23 cellular contexts compared by ENCODE assay signal in genomic region chr3:50314342-50314741, GRCh38. TPM values are rescaled to one million over a fixed set of nuclear protein-coding genes. Genes with fewer than 3 reads are reported as not detected.
DNase-seq lines count a peak whose midpoint lies in the region; ATAC-seq and TF ChIP-seq lines count a peak whose summit lies in the region.
"Had no signal": no experiment of that assay in that cellular context is flagged by ENCODE, and none has a peak within 500 bp of the region (broad histone marks: within the 10 kb centered on the region; RNA-seq: fewer than 3 reads in every experiment).

No MANE protein-coding gene starts in this region.

- no peak overlapping the region for H4K8ac ChIP-seq in H9 (replicated peaks; ENCODE audit: insufficient read length, low read depth, low read length)

- H3K27ac ChIP-seq in H9 (ENCODE audit: insufficient read length, low read depth, low read length): no peak overlapping the region
- H3K27ac ChIP-seq in lower lobe of right lung: peak overlapping the region; percentile 67
- H3K27ac ChIP-seq in smooth muscle cell (ENCODE audit: low read depth): no peak overlapping the region
- H3K27ac ChIP-seq: ovary, tibial nerve, WERI-Rb-1 had no signal

- no peaks in the 10 kb centered on the region for H3K23me2 ChIP-seq in H9 (ENCODE audit: insufficient read length, low read depth, low read length, poor library complexity, severe bottlenecking)

- no peak overlapping the region for H3K56ac ChIP-seq in H9 (ENCODE audit: insufficient read length, low read depth, low read length)

- H3K4me1 ChIP-seq in H9 (ENCODE audit: insufficient read depth, low read length) (no peaks in the 10 kb centered on the region), lower lobe of right lung (peaks cover 61% of the 10 kb centered on the region), smooth muscle cell (ENCODE audit: low read depth) (no peaks in the 10 kb centered on the region)

- no peak overlapping the region for H3K4ac ChIP-seq in H9 (ENCODE audit: low read depth, low read length)

- H3K18ac ChIP-seq in H9 (ENCODE audit: insufficient read length, low read depth, low read length): no peak overlapping the region

- H3K9ac ChIP-seq in H9 (ENCODE audit: extremely low read depth, insufficient read length, low read length) (no peak overlapping the region), smooth muscle cell (ENCODE audit: low read depth) (no peak overlapping the region)

- no peak overlapping the region for H4K91ac ChIP-seq in H9 (ENCODE audit: insufficient read length, low read depth, low read length)

- no peak overlapping the region for H2BK120ac ChIP-seq in H9 (ENCODE audit: low read depth, low read length, poor library complexity, severe bottlenecking)

- CTCF ChIA-PET in WTC11 (lab: Charles Lee): no interaction called here

- H3K36me3 Mint-ChIP-seq in H9 (ENCODE audit: insufficient read depth in 1 of 3, low read depth in 3 of 3) (peaks cover 48 to 58% (median 56%) of the 10 kb centered on the region in 3 experiments), WTC11 (peaks cover 47% of the 10 kb centered on the region)
- peaks cover 8% of the 10 kb centered on the region for H3K36me3 Mint-ChIP-seq in stimulated activated memory B cell treated with anti-CD40 and anti-IgM and Interleukin-4, amounts not matched to agents 10 μg/mL and 1 μg/mL and 100 μg/mL, for 72 hours

- H2AFZ ChIP-seq in H9 (ENCODE audit: low read length): no peak overlapping the region
- no peak overlapping the region for H2AFZ ChIP-seq in smooth muscle cell (ENCODE audit: low read depth)

- H3K27me3 ChIP-seq in H9 (ENCODE audit: insufficient read depth, low read length): no peaks in the 10 kb centered on the region
- no peaks in the 10 kb centered on the region for H3K27me3 ChIP-seq in lower lobe of right lung (ENCODE audit: low read depth)
- no peaks in the 10 kb centered on the region for H3K27me3 ChIP-seq in smooth muscle cell (ENCODE audit: low read depth)
- H3K27me3 ChIP-seq: ovary, tibial nerve had no signal

- WGBS in H9 (ENCODE audit: extremely low coverage, insufficient read length, low lambda C conversion rate): no CpG with 5 or more reads among the region's 3 CpGs
- WGBS in smooth muscle cell (ENCODE audit: low lambda C conversion rate): 98% methylated on average over 3 of the region's 3 CpGs

- POLR2A ChIA-PET in WTC11 (lab: Charles Lee): interaction anchor here (0.6 kb wide), 1 partner anchor 22 kb away, joined by 3 read pairs; the partner anchor contains the start of gene IFRD2

- peaks cover 37% of the 10 kb centered on the region for H3K36me3 ChIP-seq in lower lobe of right lung
- peaks cover 5% of the 10 kb centered on the region for H3K36me3 ChIP-seq in smooth muscle cell (ENCODE audit: low read depth)
- H3K36me3 ChIP-seq: ovary had no signal

- H2AK5ac ChIP-seq in H9 (ENCODE audit: insufficient read length, low read length): no peak overlapping the region

- H3K9me3 Mint-ChIP-seq in H9: peaks cover 14 to 17% of the 10 kb centered on the region in 2 experiments
- peaks cover 13% of the 10 kb centered on the region for H3K9me3 Mint-ChIP-seq in WTC11
- no peaks in the 10 kb centered on the region for H3K9me3 Mint-ChIP-seq in stimulated activated memory B cell treated with anti-CD40 and anti-IgM and Interleukin-4, amounts not matched to agents 10 μg/mL and 1 μg/mL and 100 μg/mL, for 72 hours
- H3K9me3 Mint-ChIP-seq: activated CD4-positive, alpha-beta memory T cell treated with anti-CD3 and anti-CD28 coated beads for 36 hours; stimulated activated effector memory CD8-positive, alpha-beta T cell treated with anti-CD3 and anti-CD28 coated beads, Interleukin-12 subunit alpha, Interleukin-12 subunit beta, amount 100 ng/mL, for 72 hours had no signal

- H2BK12ac ChIP-seq in H9 (ENCODE audit: insufficient read length, low read depth, low read length): no peak overlapping the region

- H3K79me1 ChIP-seq in H9 (ENCODE audit: insufficient read depth, low read depth, low read length, poor library complexity, severe bottlenecking): no peaks in the 10 kb centered on the region

- H3K27ac Mint-ChIP-seq in H9 (peak overlapping the region in 2 of 3 experiments; percentile 35 to 42; a peak in 3 of 7 replicates), WTC11 (peak overlapping the region; percentile 45; the same call in 1 of the 2 replicates)
- peak overlapping the region; percentile 14 for H3K27ac Mint-ChIP-seq in stimulated activated memory B cell treated with anti-CD40 and anti-IgM and Interleukin-4, amounts not matched to agents 10 μg/mL and 1 μg/mL and 100 μg/mL, for 72 hours
- H3K27ac Mint-ChIP-seq: activated CD4-positive, alpha-beta memory T cell treated with anti-CD3 and anti-CD28 coated beads for 36 hours had no signal

- H3K14ac ChIP-seq in H9 (ENCODE audit: insufficient read depth, low read length): no peak overlapping the region

- H3K79me2 ChIP-seq in H9 (ENCODE audit: insufficient read depth, low read length) (no peaks in the 10 kb centered on the region), smooth muscle cell (ENCODE audit: low read depth) (peaks cover 8% of the 10 kb centered on the region)

- peaks cover 6 to 18% of the 10 kb centered on the region in 2 experiments for H3K4me1 Mint-ChIP-seq in H9
- H3K4me1 Mint-ChIP-seq in WTC11: peaks cover 5% of the 10 kb centered on the region; the same call in 1 of the 2 replicates
- H3K4me1 Mint-ChIP-seq in stimulated activated memory B cell treated with anti-CD40 and anti-IgM and Interleukin-4, amounts not matched to agents 10 μg/mL and 1 μg/mL and 100 μg/mL, for 72 hours: peaks cover 38% of the 10 kb centered on the region

- H3K27me3 Mint-ChIP-seq in H9 (ENCODE audit: low read depth): peaks cover 4% of the 10 kb centered on the region
- H3K27me3 Mint-ChIP-seq in WTC11 (ENCODE audit: low read depth): peaks cover 6% of the 10 kb centered on the region; the same call in 1 of the 2 replicates
- H3K27me3 Mint-ChIP-seq in stimulated activated memory B cell treated with anti-CD40 and anti-IgM and Interleukin-4, amounts not matched to agents 10 μg/mL and 1 μg/mL and 100 μg/mL, for 72 hours: no peaks in the 10 kb centered on the region
- H3K27me3 Mint-ChIP-seq: activated CD4-positive, alpha-beta memory T cell treated with anti-CD3 and anti-CD28 coated beads for 36 hours had no signal

- H3F3A ChIP-seq in smooth muscle cell (ENCODE audit: low read depth): no peaks in the 10 kb centered on the region

- ATAC-seq in WTC11 (no peak), lower lobe of right lung (peak in 1 of 2 donors; percentile 4)
- ATAC-seq in stimulated activated memory B cell treated with anti-CD40 and anti-IgM and Interleukin-4, amounts not matched to agents 10 μg/mL and 1 μg/mL and 100 μg/mL, for 72 hours: no peak
- ATAC-seq: left colon; stimulated activated effector memory CD8-positive, alpha-beta T cell treated with anti-CD3 and anti-CD28 coated beads, Interleukin-12 subunit alpha, Interleukin-12 subunit beta, amount 100 ng/mL, for 72 hours had no signal

- no peak overlapping the region for H2BK15ac ChIP-seq in H9 (ENCODE audit: low read depth, low read length)

- H3K4me2 ChIP-seq in H9 (ENCODE audit: insufficient read depth, insufficient read length, low read length) (no peak overlapping the region), smooth muscle cell (no peak overlapping the region)

- H3K23ac ChIP-seq in H9 (ENCODE audit: insufficient read length, low read depth, low read length): no peak overlapping the region

- intact Hi-C loops in lower lobe of right lung (cut with DNase I): no loop called here

- no peak overlapping the region for H2BK5ac ChIP-seq in H9 (ENCODE audit: insufficient read length, low read length)

- H4K20me1 ChIP-seq in H9 (ENCODE audit: control insufficient read depth, insufficient read depth, insufficient read length): no peaks in the 10 kb centered on the region
- peaks cover 24% of the 10 kb centered on the region for H4K20me1 ChIP-seq in smooth muscle cell (ENCODE audit: low read depth)

- H2BK20ac ChIP-seq in H9 (ENCODE audit: low read depth, low read length, poor library complexity, severe bottlenecking): no peak overlapping the region

- H3K4me3 Mint-ChIP-seq in H9 (no peak overlapping the region), WTC11 (no peak overlapping the region)
- H3K4me3 Mint-ChIP-seq in stimulated activated memory B cell treated with anti-CD40 and anti-IgM and Interleukin-4, amounts not matched to agents 10 μg/mL and 1 μg/mL and 100 μg/mL, for 72 hours: no peak overlapping the region
- H3K4me3 Mint-ChIP-seq: activated CD4-positive, alpha-beta memory T cell treated with anti-CD3 and anti-CD28 coated beads for 36 hours; stimulated activated effector memory CD8-positive, alpha-beta T cell treated with anti-CD3 and anti-CD28 coated beads, Interleukin-12 subunit alpha, Interleukin-12 subunit beta, amount 100 ng/mL, for 72 hours had no signal

- DNase-seq in H9 (no peak), WTC11 (ENCODE audit: low spot score) (no peak), lower lobe of right lung (no peak), amygdala (lab: John Stamatoyannopoulos, UW) (no peak), smooth muscle cell (lab: John Stamatoyannopoulos, UW; ENCODE audit: unreplicated experiment) (no peak), NCI-H1417 treated with DMSO at 0.1 percent for 48 hours (lab: John Stamatoyannopoulos, UW) (no peak)
- DNase-seq: activated CD4-positive, alpha-beta memory T cell treated with anti-CD3 and anti-CD28 coated beads for 36 hours; AML-193; COR-L47; effector CD8-positive, alpha-beta T cell; KBM-7; MV-4-11; NCI-H187 treated with DMSO at 0.1 percent for 48 hours; NCI-H226; NCI-H774; OCI-M1; ovary; T-helper 2 cell; WERI-Rb-1 had no signal

- H3K9me3 ChIP-seq in H9 (ENCODE audit: control insufficient read depth, low read depth, low read length) (no peaks in the 10 kb centered on the region), lower lobe of right lung (no peaks in the 10 kb centered on the region), smooth muscle cell (replicated peaks; ENCODE audit: low read depth) (no peaks in the 10 kb centered on the region)
- H3K9me3 ChIP-seq: ovary, tibial nerve had no signal

- no peak overlapping the region for H4K5ac ChIP-seq in H9 (ENCODE audit: insufficient read length, low read depth, low read length)

- no peak overlapping the region for H3K4me3 ChIP-seq in lower lobe of right lung
- H3K4me3 ChIP-seq in smooth muscle cell: no peak overlapping the region
- H3K4me3 ChIP-seq: ovary, tibial nerve had no signal

- TF ChIP-seq CTCF in H9 (conservative IDR thresholded peaks at IDR 0.05) (no peak), WTC11 (IDR thresholded peaks at IDR 0.05) (no peak), lower lobe of right lung (IDR thresholded peaks at IDR 0.05) (no peak), smooth muscle cell (IDR thresholded peaks at IDR 0.05; ENCODE audit: borderline replicate concordance, insufficient read depth, poor library complexity, severe bottlenecking) (no peak)

- H3T11ph ChIP-seq in H9 (ENCODE audit: low read length): no peak overlapping the region

RNA-seq across cellular contexts. Expression of gene HYAL2, which starts 8.2 kb away (rescaled TPM):
- total RNA-seq in H9 (2021) (51.9 and 57.6 TPM in 2 replicates), WTC11 (2021) (58.0 to 65.6 TPM (median 62.9 TPM) in 3 replicates), lower lobe of right lung (155 TPM), smooth muscle cell (74.7 and 88.0 TPM in 2 replicates)
- 72.8 and 83.3 TPM in 2 replicates for polyA plus RNA-seq in smooth muscle cell

RNA-seq across cellular contexts. Expression of gene HYAL1, which starts 11.0 kb away (rescaled TPM):
- 2.0 and 2.2 TPM in 2 replicates for total RNA-seq in H9 (2021)
- 3.4 to 3.8 TPM (median 3.5 TPM) in 3 replicates for total RNA-seq in WTC11 (2021)
- 58.2 TPM for total RNA-seq in lower lobe of right lung
- 0.54 and 1.0 TPM in 2 replicates for total RNA-seq in smooth muscle cell
- polyA plus RNA-seq in smooth muscle cell: 1.4 TPM in 1 of 2 replicates, not detected in the other

RNA-seq across cellular contexts. Expression of gene TUSC2, which starts 13.7 kb away (rescaled TPM):
- total RNA-seq in H9 (2021) (33.5 and 35.5 TPM in 2 replicates), WTC11 (2021) (34.7 to 41.1 TPM (median 38.0 TPM) in 3 replicates), lower lobe of right lung (29.4 TPM), smooth muscle cell (25.1 and 28.8 TPM in 2 replicates)
- polyA plus RNA-seq in smooth muscle cell: 53.4 and 57.5 TPM in 2 replicates

RNA-seq across cellular contexts. Expression of gene HYAL3, which starts 15.1 kb away (rescaled TPM):
- total RNA-seq in H9 (2021) (2.3 and 3.1 TPM in 2 replicates), WTC11 (2021) (2.9 to 3.8 TPM (median 3.2 TPM) in 3 replicates), lower lobe of right lung (4.0 TPM), smooth muscle cell (1.6 and 2.5 TPM in 2 replicates)
- polyA plus RNA-seq in smooth muscle cell: 3.7 and 6.7 TPM in 2 replicates

RNA-seq across cellular contexts. Expression of gene NAA80, which starts 15.1 kb away (rescaled TPM):
- total RNA-seq in H9 (2021) (4.9 and 6.0 TPM in 2 replicates), WTC11 (2021) (13.7 to 17.3 TPM (median 13.7 TPM) in 3 replicates), lower lobe of right lung (9.3 TPM), smooth muscle cell (11.3 and 13.0 TPM in 2 replicates)
- polyA plus RNA-seq in smooth muscle cell: 16.7 and 21.9 TPM in 2 replicates

Comparison
In these comparisons a context has a peak if more than half of its experiments do, and no peak if none do; other contexts are left out.
1. RNA of gene HYAL1, which starts 11.0 kb away (total RNA-seq): 58.2 TPM in lower lobe of right lung (single experiment); 3.4 to 3.8 TPM in WTC11, 2.0 to 2.2 TPM in H9 and 0.54 to 1.0 TPM in smooth muscle cell; every median in the first group is over 10 times any median in the second.
2. Peak in every context shown above with its lines, with median percentiles within 50 percentile points of each other: H3K27ac Mint-ChIP-seq.